Comparison of ENCODE assay signal across 8 cellular contexts in genomic region chr2:200306719-200306968, GRCh38. TPM values are rescaled to one million over a fixed set of nuclear protein-coding genes. Genes with fewer than 3 reads are reported as not detected.
DNase-seq lines count a peak whose midpoint lies in the region; ATAC-seq, FAIRE-seq and TF ChIP-seq lines count a peak whose summit lies in the region.

No MANE protein-coding gene starts in this region.

- no peaks in the 10 kb centered on the region for H4K20me1 ChIP-seq in K562 (replicated peaks; ENCODE audit: control insufficient read depth, insufficient read depth, low read length)

- BruUV-seq in K562 (replicated peaks; lab: Mats Ljungman, UMichigan) = no TSS peak

- peak overlapping the region; percentile 89; the same call in 1 of the 2 replicates for H3K4me2 ChIP-seq in K562 (ENCODE audit: insufficient read depth, low read length)

- TF ChIP-seq EP300 in K562 (IDR thresholded peaks at IDR 0.05; ENCODE audit: low read length) = no peak

- intact Hi-C loops in K562 (cut with micrococcal nuclease) = loop anchor here (5.0 to 10.0 kb wide), 3 partner anchors 132 to 319 kb away; no protein-coding TSS in a partner anchor

- FAIRE-seq in K562 (lab: Jason Lieb, UNC) = no peak

- H3K36me3 Mint-ChIP-seq in nephron progenitor cell (ENCODE audit: low read depth) = no peaks in the 10 kb centered on the region

- WGBS in K562 (ENCODE audit: insufficient coverage, low coverage, missing lambda C conversion rate) = no CpG with 5 or more reads among the region's 39 CpGs

- POLR2A ChIA-PET in K562 (lab: Yijun Ruan, JAX) = interaction anchor here (0.7 to 1.0 kb wide), 2 partner anchors 10 to 132 kb away, joined by 3 read pairs; no protein-coding TSS in a partner anchor

- peak overlapping the region; percentile 98; the same call in 1 of the 2 replicates for H2AFZ ChIP-seq in K562 (ENCODE audit: low read depth, low read length)

- in situ Hi-C loops in K562 (cut with MboI) = no loop called here

- DNase-seq in K562 (ENCODE audit: extremely low read depth in 1 of 4, low spot score in 3 of 4) = peak in 3 of 4 experiments; percentile 59 to 62 (median 60)
- no peak for DNase-seq in NCI-H226
- DNase-seq in nephron progenitor cell = no peak
- no peak for DNase-seq in COR-L47 (lab: John Stamatoyannopoulos, UW)

- H3K27me3 Mint-ChIP-seq in nephron progenitor cell (ENCODE audit: low read depth, poor library complexity) = peaks cover 11% of the 10 kb centered on the region

- no peak overlapping the region for H3K27ac Mint-ChIP-seq in nephron progenitor cell

- H3K4me1 ChIP-seq in K562 (replicated peaks in 1 of 2; ENCODE audit: control insufficient read depth in 2 of 2, insufficient read depth in 2 of 2, low read length in 2 of 2) (peaks cover 0 to 8% of the 10 kb centered on the region in 2 experiments; a peak in 3 of 5 replicates), mononuclear cell (ENCODE audit: insufficient read depth, low read length) (peaks cover 13% of the 10 kb centered on the region)

- TF ChIP-seq POLR2A in K562 (conservative IDR thresholded peaks at IDR 0.05) = no peak

- no peaks in the 10 kb centered on the region for H3K9me3 Mint-ChIP-seq in nephron progenitor cell

- TF ChIP-seq CTCF in 22Rv1 (IDR thresholded peaks at IDR 0.05) (no peak), K562 (IDR thresholded peaks at IDR 0.05 in 2 of 3, conservative IDR thresholded peaks at IDR 0.05 in 1 of 3; ENCODE audit: insufficient read depth in 2 of 3, low read depth in 1 of 3, low read length in 3 of 3) (no peak), nephron progenitor cell (IDR thresholded peaks at IDR 0.05) (no peak)

- H3K4me1 Mint-ChIP-seq in nephron progenitor cell = peaks cover 44% of the 10 kb centered on the region

- H3K9me3 ChIP-seq in K562 (replicated peaks; ENCODE audit: control insufficient read depth, insufficient read depth, low read depth, low read length) = no peaks in the 10 kb centered on the region
- H3K9me3 ChIP-seq in mononuclear cell (ENCODE audit: low read depth, low read length) = no peaks in the 10 kb centered on the region

- H3K27ac ChIP-seq in 22Rv1 = peak overlapping the region; percentile 93
- peak overlapping the region; percentile 66; the same call in 2 of the 3 replicates for H3K27ac ChIP-seq in K562 (ENCODE audit: extremely low read depth, low read depth, low read length)

- ATAC-seq in GM19035 (IDR thresholded peaks at IDR 0.05; ENCODE audit: unreplicated experiment) = peak; percentile 53
- peak; percentile 49 for ATAC-seq in HG03066 (IDR thresholded peaks at IDR 0.05; ENCODE audit: low read depth, unreplicated experiment)
- peak; percentile 84 for ATAC-seq in K562

- H3K36me3 ChIP-seq in K562 (ENCODE audit: control insufficient read depth, insufficient read depth, low read length) = no peaks in the 10 kb centered on the region

- H3K79me2 ChIP-seq in K562 (ENCODE audit: control insufficient read depth, insufficient read depth, low read length) = peaks cover 8% of the 10 kb centered on the region; the same call in 1 of the 3 replicates

- no peaks in the 10 kb centered on the region for H3K9me1 ChIP-seq in K562 (ENCODE audit: control insufficient read depth, insufficient read depth, low read length)

- no peaks in the 10 kb centered on the region for H3K27me3 ChIP-seq in K562 (ENCODE audit: control insufficient read depth in 2 of 2, insufficient read depth in 2 of 2, low read length in 2 of 2)
- H3K27me3 ChIP-seq in mononuclear cell (ENCODE audit: insufficient read depth, low read length) = peaks cover 21% of the 10 kb centered on the region

- no peak for TF ChIP-seq RAD21 in K562 (CRISPR knock-in tag; conservative IDR thresholded peaks at IDR 0.05 in 1 of 2, IDR thresholded peaks at IDR 0.05 in 1 of 2)

- peak overlapping the region; percentile 54 to 91; a peak in 3 of 4 replicates for H3K9ac ChIP-seq in K562 (ENCODE audit: insufficient read depth in 1 of 2, low read depth in 2 of 2, low read length in 2 of 2)

- CTCF ChIA-PET in K562 (lab: Yijun Ruan, JAX; ENCODE audit: low intra/inter-chr PET ratio) = no interaction called here

- H3K4me3 ChIP-seq in K562 (peak overlapping the region; percentile 65), mononuclear cell (ENCODE audit: low read length) (peak overlapping the region; percentile 52)

- no peak overlapping the region for H3K4me3 Mint-ChIP-seq in nephron progenitor cell

TF ChIP-seq in K562, 482 proteins besides CTCF, POLR2A, EP300 and RAD21:
- no peak for TF ChIP-seq CHAMP1 (IDR thresholded peaks at IDR 0.05)
- no peak for TF ChIP-seq ZNF197 (CRISPR knock-in tag; IDR thresholded peaks at IDR 0.05; ENCODE audit: low read depth)
- peak; percentile 23; the same call in 1 of the 2 replicates for TF ChIP-seq RB1 (IDR thresholded peaks at IDR 0.05; ENCODE audit: low read depth)
- TF ChIP-seq E2F6 (IDR thresholded peaks at IDR 0.05; ENCODE audit: borderline replicate concordance in 1 of 2, extremely low read depth in 1 of 2, insufficient read depth in 1 of 2, insufficient read length in 1 of 2, low read depth in 1 of 2, low read length in 1 of 2, poor library complexity in 1 of 2, severe bottlenecking in 1 of 2) = peak in 1 of 2 experiments; percentile 27
- peak; percentile 28; the same call in 1 of the 2 replicates for TF ChIP-seq ZBTB7A (IDR thresholded peaks at IDR 0.05; ENCODE audit: borderline replicate concordance, control insufficient read depth, low read depth, low read length)
- no peak for TF ChIP-seq ZNF707 (CRISPR knock-in tag; conservative IDR thresholded peaks at IDR 0.05)
- no peak for TF ChIP-seq ARNT (IDR thresholded peaks at IDR 0.05)
- TF ChIP-seq RBFOX2 (IDR thresholded peaks at IDR 0.05; ENCODE audit: low read depth, low read length) = no peak
- TF ChIP-seq, protein P1, sequence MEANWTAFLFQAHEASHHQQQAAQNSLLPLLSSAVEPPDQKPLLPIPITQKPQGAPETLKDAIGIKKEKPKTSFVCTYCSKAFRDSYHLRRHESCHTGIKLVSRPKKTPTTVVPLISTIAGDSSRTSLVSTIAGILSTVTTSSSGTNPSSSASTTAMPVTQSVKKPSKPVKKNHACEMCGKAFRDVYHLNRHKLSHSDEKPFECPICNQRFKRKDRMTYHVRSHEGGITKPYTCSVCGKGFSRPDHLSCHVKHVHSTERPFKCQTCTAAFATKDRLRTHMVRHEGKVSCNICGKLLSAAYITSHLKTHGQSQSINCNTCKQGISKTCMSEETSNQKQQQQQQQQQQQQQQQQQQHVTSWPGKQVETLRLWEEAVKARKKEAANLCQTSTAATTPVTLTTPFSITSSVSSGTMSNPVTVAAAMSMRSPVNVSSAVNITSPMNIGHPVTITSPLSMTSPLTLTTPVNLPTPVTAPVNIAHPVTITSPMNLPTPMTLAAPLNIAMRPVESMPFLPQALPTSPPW (CRISPR knock-in tag; IDR thresholded peaks at IDR 0.05) = peak; percentile 47
- TF ChIP-seq NCOA1 (IDR thresholded peaks at IDR 0.05; ENCODE audit: low read depth) = no peak

RNA-seq across cellular contexts. Expression of gene SPATS2L, which starts 0.2 kb away (rescaled TPM):
- 17.5 and 23.3 TPM in 2 replicates for total RNA-seq in K562 (2011; cell fraction: chromatin; rRNA removed; ENCODE audit: low replicate concordance)
- total RNA-seq in K562 (2011; cell fraction: nucleolus; rRNA removed) = 8.3 and 8.9 TPM in 2 replicates
- 10.0 and 18.6 TPM in 2 replicates for total RNA-seq in K562 (2011; cell fraction: nucleoplasm; rRNA removed)
- total RNA-seq in K562 (2014; rRNA removed) (23.3 and 26.1 TPM in 2 replicates), K562 (2014; rRNA removed; fragmentation: Illumina TruSeq; extraction: Trizol) (24.9 and 29.4 TPM in 2 replicates), K562 (2015; rRNA removed; fragmentation: Illumina TruSeq; extraction: Trizol) (23.4 and 24.5 TPM in 2 replicates), K562 (2021) (25.8 and 29.1 TPM in 2 replicates), mononuclear cell (3.5 TPM)
- polyA plus RNA-seq in K562 (2011; rRNA removed) (34.6 and 41.4 TPM in 2 replicates), K562 (2014; fragmentation: Illumina TruSeq; extraction: Trizol) (34.2 and 41.5 TPM in 2 replicates), K562 (2014; fragmentation: Nextera tagmentation; extraction: Ambion mirVana) (10 to 100 TPM; 11.3 to 11.6 TPM), K562 (2014; rRNA removed) (28.0 and 33.4 TPM in 2 replicates)
- polyA plus RNA-seq in K562 (2011; cell fraction: cytosol; rRNA removed) = 22.2 and 31.6 TPM in 2 replicates
- polyA plus RNA-seq in K562 (2011; cell fraction: nucleus; rRNA removed) = 24.7 and 24.8 TPM in 2 replicates
- 22.3 and 27.8 TPM in 2 replicates for polyA plus RNA-seq in K562 (2012)
- polyA minus RNA-seq in K562 (2011; rRNA and poly(A)+ RNA removed) = 48.3 and 50.5 TPM in 2 replicates
- polyA minus RNA-seq in K562 (2011; cell fraction: cytosol; rRNA and poly(A)+ RNA removed) = 23.6 and 28.4 TPM in 2 replicates
- 18.2 and 31.0 TPM in 2 replicates for polyA minus RNA-seq in K562 (2011; cell fraction: nucleus; rRNA and poly(A)+ RNA removed)

Comparison
In these comparisons a context has a peak if more than half of its experiments do, and no peak if none do; other contexts are left out.
1. DNase-seq: peak in K562 (3 of 4); none in NCI-H226 (single experiment), nephron progenitor cell (single experiment) and COR-L47 (single experiment).
2. Peak in every context shown above with its lines, with median percentiles within 50 percentile points of each other: ATAC-seq.